In the genomic region with DNA sequence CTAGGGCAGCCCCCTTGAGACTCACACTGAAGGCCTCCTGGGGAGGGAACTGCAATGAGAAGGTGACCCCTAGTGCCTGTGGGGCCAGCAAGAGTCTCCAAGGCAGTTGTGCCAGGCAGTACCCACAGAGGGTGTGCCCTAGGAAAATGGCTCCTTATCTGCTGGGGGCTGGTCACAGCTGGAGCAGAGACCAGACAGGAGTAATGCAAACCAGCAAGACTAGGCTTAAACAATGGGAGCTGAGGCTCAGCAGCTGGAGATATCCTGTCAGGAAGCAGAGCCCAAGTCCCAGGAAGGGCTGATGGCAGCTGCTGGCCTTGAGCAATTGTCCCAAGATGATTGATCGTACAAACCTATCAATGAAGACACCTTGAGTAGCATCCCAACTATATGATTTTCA, we compare ENCODE assay signal across 1 cellular context.
TF ChIP-seq lines count a peak whose summit lies in the region.

No MANE protein-coding gene starts in this region.

TF ChIP-seq in HepG2, 621 proteins besides CTCF, POLR2A, EP300 and RAD21:
- TF ChIP-seq, protein P1, sequence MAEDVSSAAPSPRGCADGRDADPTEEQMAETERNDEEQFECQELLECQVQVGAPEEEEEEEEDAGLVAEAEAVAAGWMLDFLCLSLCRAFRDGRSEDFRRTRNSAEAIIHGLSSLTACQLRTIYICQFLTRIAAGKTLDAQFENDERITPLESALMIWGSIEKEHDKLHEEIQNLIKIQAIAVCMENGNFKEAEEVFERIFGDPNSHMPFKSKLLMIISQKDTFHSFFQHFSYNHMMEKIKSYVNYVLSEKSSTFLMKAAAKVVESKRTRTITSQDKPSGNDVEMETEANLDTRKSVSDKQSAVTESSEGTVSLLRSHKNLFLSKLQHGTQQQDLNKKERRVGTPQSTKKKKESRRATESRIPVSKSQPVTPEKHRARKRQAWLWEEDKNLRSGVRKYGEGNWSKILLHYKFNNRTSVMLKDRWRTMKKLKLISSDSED (CRISPR knock-in tag; IDR thresholded peaks at IDR 0.05) = 0 out of 2 replicates have a peak, but pooled peaks have one; percentile 24
- TF ChIP-seq EHMT2 (IDR thresholded peaks at IDR 0.05; ENCODE audit: borderline replicate concordance, low read depth, low read length) = no peak
- TF ChIP-seq, protein P2, sequence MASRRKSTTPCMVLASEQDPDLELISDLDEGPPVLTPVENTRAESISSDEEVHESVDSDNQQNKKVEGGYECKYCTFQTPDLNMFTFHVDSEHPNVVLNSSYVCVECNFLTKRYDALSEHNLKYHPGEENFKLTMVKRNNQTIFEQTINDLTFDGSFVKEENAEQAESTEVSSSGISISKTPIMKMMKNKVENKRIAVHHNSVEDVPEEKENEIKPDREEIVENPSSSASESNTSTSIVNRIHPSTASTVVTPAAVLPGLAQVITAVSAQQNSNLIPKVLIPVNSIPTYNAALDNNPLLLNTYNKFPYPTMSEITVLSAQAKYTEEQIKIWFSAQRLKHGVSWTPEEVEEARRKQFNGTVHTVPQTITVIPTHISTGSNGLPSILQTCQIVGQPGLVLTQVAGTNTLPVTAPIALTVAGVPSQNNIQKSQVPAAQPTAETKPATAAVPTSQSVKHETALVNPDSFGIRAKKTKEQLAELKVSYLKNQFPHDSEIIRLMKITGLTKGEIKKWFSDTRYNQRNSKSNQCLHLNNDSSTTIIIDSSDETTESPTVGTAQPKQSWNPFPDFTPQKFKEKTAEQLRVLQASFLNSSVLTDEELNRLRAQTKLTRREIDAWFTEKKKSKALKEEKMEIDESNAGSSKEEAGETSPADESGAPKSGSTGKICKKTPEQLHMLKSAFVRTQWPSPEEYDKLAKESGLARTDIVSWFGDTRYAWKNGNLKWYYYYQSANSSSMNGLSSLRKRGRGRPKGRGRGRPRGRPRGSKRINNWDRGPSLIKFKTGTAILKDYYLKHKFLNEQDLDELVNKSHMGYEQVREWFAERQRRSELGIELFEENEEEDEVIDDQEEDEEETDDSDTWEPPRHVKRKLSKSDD (CRISPR knock-in tag; IDR thresholded peaks at IDR 0.05; ENCODE audit: low read depth) = 0 out of 2 replicates have a peak, but pooled peaks have one; percentile 27
- TF ChIP-seq ZNF619 (CRISPR knock-in tag; IDR thresholded peaks at IDR 0.05) = 0 out of 2 replicates have a peak, but pooled peaks have one; percentile 61
- no peak for TF ChIP-seq MXD4 (CRISPR knock-in tag; IDR thresholded peaks at IDR 0.05)
- TF ChIP-seq, protein P3, sequence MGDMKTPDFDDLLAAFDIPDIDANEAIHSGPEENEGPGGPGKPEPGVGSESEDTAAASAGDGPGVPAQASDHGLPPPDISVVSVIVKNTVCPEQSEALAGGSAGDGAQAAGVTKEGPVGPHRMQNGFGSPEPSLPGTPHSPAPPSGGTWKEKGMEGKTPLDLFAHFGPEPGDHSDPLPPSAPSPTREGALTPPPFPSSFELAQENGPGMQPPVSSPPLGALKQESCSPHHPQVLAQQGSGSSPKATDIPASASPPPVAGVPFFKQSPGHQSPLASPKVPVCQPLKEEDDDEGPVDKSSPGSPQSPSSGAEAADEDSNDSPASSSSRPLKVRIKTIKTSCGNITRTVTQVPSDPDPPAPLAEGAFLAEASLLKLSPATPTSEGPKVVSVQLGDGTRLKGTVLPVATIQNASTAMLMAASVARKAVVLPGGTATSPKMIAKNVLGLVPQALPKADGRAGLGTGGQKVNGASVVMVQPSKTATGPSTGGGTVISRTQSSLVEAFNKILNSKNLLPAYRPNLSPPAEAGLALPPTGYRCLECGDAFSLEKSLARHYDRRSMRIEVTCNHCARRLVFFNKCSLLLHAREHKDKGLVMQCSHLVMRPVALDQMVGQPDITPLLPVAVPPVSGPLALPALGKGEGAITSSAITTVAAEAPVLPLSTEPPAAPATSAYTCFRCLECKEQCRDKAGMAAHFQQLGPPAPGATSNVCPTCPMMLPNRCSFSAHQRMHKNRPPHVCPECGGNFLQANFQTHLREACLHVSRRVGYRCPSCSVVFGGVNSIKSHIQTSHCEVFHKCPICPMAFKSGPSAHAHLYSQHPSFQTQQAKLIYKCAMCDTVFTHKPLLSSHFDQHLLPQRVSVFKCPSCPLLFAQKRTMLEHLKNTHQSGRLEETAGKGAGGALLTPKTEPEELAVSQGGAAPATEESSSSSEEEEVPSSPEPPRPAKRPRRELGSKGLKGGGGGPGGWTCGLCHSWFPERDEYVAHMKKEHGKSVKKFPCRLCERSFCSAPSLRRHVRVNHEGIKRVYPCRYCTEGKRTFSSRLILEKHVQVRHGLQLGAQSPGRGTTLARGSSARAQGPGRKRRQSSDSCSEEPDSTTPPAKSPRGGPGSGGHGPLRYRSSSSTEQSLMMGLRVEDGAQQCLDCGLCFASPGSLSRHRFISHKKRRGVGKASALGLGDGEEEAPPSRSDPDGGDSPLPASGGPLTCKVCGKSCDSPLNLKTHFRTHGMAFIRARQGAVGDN (CRISPR knock-in tag; IDR thresholded peaks at IDR 0.05) = peak; percentile 29
- TF ChIP-seq ZNF761 (CRISPR knock-in tag; conservative IDR thresholded peaks at IDR 0.05) = 0 out of 2 replicates have a peak, but pooled peaks have one; percentile 27
